1 cellular context compared by ENCODE assay signal in the genomic region with DNA sequence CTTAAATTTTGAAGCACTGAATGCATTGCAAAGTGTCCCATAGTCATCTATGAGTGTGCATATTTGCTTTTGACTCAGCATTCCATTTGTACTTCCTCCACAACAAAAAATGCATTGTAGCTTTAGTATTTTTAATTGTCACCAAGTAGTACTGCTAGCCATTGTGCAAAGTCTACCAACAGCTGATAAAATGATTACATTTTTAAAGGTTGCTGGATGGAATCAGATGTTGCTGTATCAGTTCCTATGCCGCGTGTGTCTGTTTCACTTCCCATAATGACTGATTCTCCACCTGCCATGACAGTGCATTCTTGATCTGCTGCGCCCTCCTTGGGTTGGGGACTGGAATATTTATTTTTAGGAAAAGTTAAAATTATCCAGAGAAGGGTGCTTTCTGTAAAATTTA.
TF ChIP-seq lines count a peak whose summit lies in the region.

No MANE protein-coding gene starts in this region.

TF ChIP-seq in K562, 482 proteins besides CTCF, POLR2A, EP300 and RAD21 (continues in another document):
- TF ChIP-seq, protein P1, sequence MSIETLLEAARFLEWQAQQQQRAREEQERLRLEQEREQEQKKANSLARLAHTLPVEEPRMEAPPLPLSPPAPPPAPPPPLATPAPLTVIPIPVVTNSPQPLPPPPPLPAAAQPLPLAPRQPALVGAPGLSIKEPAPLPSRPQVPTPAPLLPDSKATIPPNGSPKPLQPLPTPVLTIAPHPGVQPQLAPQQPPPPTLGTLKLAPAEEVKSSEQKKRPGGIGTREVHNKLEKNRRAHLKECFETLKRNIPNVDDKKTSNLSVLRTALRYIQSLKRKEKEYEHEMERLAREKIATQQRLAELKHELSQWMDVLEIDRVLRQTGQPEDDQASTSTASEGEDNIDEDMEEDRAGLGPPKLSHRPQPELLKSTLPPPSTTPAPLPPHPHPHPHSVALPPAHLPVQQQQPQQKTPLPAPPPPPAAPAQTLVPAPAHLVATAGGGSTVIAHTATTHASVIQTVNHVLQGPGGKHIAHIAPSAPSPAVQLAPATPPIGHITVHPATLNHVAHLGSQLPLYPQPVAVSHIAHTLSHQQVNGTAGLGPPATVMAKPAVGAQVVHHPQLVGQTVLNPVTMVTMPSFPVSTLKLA (conservative IDR thresholded peaks at IDR 0.05), result peak; percentile 62 to 80
- TF ChIP-seq JUND (IDR thresholded peaks at IDR 0.05; ENCODE audit: borderline replicate concordance, low read depth, low read length), result 0 out of 2 replicates have a peak, but pooled peaks have one; percentile 30
- 0 out of 3 replicates have a peak, but pooled peaks have one; percentile 20 for TF ChIP-seq JUND (tag; IDR thresholded peaks at IDR 0.05; ENCODE audit: borderline replicate concordance, low read depth, low read length)
- TF ChIP-seq TFAM (CRISPR knock-in tag; conservative IDR thresholded peaks at IDR 0.05), result no peak
- 0 out of 2 replicates have a peak, but pooled peaks have one; percentile 22 for TF ChIP-seq ZNF24 (IDR thresholded peaks at IDR 0.05)
- peak; percentile 96 for TF ChIP-seq BACH1 (tag; IDR thresholded peaks at IDR 0.05)
- TF ChIP-seq GATAD2B (IDR thresholded peaks at IDR 0.05; ENCODE audit: borderline replicate concordance), result peak; percentile 34; the same call in 1 of the 2 replicates
- TF ChIP-seq SMARCE1 (IDR thresholded peaks at IDR 0.05), result 0 out of 2 replicates have a peak, but pooled peaks have one; percentile 15
- no peak for TF ChIP-seq TARDBP (IDR thresholded peaks at IDR 0.05)
- peak; percentile 70 for TF ChIP-seq EP400 (IDR thresholded peaks at IDR 0.05)
- TF ChIP-seq, protein P2, sequence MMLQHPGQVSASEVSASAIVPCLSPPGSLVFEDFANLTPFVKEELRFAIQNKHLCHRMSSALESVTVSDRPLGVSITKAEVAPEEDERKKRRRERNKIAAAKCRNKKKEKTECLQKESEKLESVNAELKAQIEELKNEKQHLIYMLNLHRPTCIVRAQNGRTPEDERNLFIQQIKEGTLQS (IDR thresholded peaks at IDR 0.05), result peak; percentile 41; the same call in 1 of the 2 replicates
- TF ChIP-seq, protein P2 (CRISPR knock-in tag; conservative IDR thresholded peaks at IDR 0.05), result no peak
- TF ChIP-seq, protein P3, sequence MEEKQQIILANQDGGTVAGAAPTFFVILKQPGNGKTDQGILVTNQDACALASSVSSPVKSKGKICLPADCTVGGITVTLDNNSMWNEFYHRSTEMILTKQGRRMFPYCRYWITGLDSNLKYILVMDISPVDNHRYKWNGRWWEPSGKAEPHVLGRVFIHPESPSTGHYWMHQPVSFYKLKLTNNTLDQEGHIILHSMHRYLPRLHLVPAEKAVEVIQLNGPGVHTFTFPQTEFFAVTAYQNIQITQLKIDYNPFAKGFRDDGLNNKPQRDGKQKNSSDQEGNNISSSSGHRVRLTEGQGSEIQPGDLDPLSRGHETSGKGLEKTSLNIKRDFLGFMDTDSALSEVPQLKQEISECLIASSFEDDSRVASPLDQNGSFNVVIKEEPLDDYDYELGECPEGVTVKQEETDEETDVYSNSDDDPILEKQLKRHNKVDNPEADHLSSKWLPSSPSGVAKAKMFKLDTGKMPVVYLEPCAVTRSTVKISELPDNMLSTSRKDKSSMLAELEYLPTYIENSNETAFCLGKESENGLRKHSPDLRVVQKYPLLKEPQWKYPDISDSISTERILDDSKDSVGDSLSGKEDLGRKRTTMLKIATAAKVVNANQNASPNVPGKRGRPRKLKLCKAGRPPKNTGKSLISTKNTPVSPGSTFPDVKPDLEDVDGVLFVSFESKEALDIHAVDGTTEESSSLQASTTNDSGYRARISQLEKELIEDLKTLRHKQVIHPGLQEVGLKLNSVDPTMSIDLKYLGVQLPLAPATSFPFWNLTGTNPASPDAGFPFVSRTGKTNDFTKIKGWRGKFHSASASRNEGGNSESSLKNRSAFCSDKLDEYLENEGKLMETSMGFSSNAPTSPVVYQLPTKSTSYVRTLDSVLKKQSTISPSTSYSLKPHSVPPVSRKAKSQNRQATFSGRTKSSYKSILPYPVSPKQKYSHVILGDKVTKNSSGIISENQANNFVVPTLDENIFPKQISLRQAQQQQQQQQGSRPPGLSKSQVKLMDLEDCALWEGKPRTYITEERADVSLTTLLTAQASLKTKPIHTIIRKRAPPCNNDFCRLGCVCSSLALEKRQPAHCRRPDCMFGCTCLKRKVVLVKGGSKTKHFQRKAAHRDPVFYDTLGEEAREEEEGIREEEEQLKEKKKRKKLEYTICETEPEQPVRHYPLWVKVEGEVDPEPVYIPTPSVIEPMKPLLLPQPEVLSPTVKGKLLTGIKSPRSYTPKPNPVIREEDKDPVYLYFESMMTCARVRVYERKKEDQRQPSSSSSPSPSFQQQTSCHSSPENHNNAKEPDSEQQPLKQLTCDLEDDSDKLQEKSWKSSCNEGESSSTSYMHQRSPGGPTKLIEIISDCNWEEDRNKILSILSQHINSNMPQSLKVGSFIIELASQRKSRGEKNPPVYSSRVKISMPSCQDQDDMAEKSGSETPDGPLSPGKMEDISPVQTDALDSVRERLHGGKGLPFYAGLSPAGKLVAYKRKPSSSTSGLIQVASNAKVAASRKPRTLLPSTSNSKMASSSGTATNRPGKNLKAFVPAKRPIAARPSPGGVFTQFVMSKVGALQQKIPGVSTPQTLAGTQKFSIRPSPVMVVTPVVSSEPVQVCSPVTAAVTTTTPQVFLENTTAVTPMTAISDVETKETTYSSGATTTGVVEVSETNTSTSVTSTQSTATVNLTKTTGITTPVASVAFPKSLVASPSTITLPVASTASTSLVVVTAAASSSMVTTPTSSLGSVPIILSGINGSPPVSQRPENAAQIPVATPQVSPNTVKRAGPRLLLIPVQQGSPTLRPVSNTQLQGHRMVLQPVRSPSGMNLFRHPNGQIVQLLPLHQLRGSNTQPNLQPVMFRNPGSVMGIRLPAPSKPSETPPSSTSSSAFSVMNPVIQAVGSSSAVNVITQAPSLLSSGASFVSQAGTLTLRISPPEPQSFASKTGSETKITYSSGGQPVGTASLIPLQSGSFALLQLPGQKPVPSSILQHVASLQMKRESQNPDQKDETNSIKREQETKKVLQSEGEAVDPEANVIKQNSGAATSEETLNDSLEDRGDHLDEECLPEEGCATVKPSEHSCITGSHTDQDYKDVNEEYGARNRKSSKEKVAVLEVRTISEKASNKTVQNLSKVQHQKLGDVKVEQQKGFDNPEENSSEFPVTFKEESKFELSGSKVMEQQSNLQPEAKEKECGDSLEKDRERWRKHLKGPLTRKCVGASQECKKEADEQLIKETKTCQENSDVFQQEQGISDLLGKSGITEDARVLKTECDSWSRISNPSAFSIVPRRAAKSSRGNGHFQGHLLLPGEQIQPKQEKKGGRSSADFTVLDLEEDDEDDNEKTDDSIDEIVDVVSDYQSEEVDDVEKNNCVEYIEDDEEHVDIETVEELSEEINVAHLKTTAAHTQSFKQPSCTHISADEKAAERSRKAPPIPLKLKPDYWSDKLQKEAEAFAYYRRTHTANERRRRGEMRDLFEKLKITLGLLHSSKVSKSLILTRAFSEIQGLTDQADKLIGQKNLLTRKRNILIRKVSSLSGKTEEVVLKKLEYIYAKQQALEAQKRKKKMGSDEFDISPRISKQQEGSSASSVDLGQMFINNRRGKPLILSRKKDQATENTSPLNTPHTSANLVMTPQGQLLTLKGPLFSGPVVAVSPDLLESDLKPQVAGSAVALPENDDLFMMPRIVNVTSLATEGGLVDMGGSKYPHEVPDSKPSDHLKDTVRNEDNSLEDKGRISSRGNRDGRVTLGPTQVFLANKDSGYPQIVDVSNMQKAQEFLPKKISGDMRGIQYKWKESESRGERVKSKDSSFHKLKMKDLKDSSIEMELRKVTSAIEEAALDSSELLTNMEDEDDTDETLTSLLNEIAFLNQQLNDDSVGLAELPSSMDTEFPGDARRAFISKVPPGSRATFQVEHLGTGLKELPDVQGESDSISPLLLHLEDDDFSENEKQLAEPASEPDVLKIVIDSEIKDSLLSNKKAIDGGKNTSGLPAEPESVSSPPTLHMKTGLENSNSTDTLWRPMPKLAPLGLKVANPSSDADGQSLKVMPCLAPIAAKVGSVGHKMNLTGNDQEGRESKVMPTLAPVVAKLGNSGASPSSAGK (IDR thresholded peaks at IDR 0.05), result peak; percentile 25; the same call in 1 of the 2 replicates
- TF ChIP-seq TAF9B (IDR thresholded peaks at IDR 0.05; ENCODE audit: partially characterized antibody), result peak; percentile 54
- TF ChIP-seq, protein P4, sequence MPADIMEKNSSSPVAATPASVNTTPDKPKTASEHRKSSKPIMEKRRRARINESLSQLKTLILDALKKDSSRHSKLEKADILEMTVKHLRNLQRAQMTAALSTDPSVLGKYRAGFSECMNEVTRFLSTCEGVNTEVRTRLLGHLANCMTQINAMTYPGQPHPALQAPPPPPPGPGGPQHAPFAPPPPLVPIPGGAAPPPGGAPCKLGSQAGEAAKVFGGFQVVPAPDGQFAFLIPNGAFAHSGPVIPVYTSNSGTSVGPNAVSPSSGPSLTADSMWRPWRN (IDR thresholded peaks at IDR 0.05; ENCODE audit: low read depth), result no peak
- TF ChIP-seq MEF2A (IDR thresholded peaks at IDR 0.05; ENCODE audit: control insufficient read depth, low read depth, low read length), result no peak
- TF ChIP-seq C11orf30 (IDR thresholded peaks at IDR 0.05; ENCODE audit: low read depth), result peak; percentile 91
- TF ChIP-seq KAT8 (IDR thresholded peaks at IDR 0.05; ENCODE audit: low read depth), result no peak
- TF ChIP-seq ARID1B (IDR thresholded peaks at IDR 0.05), result peak; percentile 50
- TF ChIP-seq NCOR1 (IDR thresholded peaks at IDR 0.05), result 0 out of 2 replicates have a peak, but pooled peaks have one; percentile 12
- peak; percentile 49; the same call in 1 of the 2 replicates for TF ChIP-seq MAFK (IDR thresholded peaks at IDR 0.05; ENCODE audit: low read length)
- 0 out of 2 replicates have a peak, but pooled peaks have one; percentile 14 for TF ChIP-seq ELF1 (tag; IDR thresholded peaks at IDR 0.05)
- peak; percentile 68 for TF ChIP-seq NFE2L1 (tag; IDR thresholded peaks at IDR 0.05; ENCODE audit: borderline replicate concordance, low read depth)
- TF ChIP-seq, protein P5, sequence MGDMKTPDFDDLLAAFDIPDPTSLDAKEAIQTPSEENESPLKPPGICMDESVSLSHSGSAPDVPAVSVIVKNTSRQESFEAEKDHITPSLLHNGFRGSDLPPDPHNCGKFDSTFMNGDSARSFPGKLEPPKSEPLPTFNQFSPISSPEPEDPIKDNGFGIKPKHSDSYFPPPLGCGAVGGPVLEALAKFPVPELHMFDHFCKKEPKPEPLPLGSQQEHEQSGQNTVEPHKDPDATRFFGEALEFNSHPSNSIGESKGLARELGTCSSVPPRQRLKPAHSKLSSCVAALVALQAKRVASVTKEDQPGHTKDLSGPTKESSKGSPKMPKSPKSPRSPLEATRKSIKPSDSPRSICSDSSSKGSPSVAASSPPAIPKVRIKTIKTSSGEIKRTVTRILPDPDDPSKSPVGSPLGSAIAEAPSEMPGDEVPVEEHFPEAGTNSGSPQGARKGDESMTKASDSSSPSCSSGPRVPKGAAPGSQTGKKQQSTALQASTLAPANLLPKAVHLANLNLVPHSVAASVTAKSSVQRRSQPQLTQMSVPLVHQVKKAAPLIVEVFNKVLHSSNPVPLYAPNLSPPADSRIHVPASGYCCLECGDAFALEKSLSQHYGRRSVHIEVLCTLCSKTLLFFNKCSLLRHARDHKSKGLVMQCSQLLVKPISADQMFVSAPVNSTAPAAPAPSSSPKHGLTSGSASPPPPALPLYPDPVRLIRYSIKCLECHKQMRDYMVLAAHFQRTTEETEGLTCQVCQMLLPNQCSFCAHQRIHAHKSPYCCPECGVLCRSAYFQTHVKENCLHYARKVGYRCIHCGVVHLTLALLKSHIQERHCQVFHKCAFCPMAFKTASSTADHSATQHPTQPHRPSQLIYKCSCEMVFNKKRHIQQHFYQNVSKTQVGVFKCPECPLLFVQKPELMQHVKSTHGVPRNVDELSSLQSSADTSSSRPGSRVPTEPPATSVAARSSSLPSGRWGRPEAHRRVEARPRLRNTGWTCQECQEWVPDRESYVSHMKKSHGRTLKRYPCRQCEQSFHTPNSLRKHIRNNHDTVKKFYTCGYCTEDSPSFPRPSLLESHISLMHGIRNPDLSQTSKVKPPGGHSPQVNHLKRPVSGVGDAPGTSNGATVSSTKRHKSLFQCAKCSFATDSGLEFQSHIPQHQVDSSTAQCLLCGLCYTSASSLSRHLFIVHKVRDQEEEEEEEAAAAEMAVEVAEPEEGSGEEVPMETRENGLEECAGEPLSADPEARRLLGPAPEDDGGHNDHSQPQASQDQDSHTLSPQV (IDR thresholded peaks at IDR 0.05), result peak; percentile 57; the same call in 1 of the 2 replicates
- TF ChIP-seq NFE2 (IDR thresholded peaks at IDR 0.05; ENCODE audit: low read depth), result peak; percentile 91
- peak; percentile 93 for TF ChIP-seq ZNF316 (IDR thresholded peaks at IDR 0.05)
- TF ChIP-seq, protein P6, sequence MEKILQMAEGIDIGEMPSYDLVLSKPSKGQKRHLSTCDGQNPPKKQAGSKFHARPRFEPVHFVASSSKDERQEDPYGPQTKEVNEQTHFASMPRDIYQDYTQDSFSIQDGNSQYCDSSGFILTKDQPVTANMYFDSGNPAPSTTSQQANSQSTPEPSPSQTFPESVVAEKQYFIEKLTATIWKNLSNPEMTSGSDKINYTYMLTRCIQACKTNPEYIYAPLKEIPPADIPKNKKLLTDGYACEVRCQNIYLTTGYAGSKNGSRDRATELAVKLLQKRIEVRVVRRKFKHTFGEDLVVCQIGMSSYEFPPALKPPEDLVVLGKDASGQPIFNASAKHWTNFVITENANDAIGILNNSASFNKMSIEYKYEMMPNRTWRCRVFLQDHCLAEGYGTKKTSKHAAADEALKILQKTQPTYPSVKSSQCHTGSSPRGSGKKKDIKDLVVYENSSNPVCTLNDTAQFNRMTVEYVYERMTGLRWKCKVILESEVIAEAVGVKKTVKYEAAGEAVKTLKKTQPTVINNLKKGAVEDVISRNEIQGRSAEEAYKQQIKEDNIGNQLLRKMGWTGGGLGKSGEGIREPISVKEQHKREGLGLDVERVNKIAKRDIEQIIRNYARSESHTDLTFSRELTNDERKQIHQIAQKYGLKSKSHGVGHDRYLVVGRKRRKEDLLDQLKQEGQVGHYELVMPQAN (IDR thresholded peaks at IDR 0.05; ENCODE audit: borderline replicate concordance), result no peak
- peak; percentile 22; the same call in 1 of the 2 replicates for TF ChIP-seq KLF16 (IDR thresholded peaks at IDR 0.05)
- peak; percentile 36 to 63; a peak in 1 of 4 replicates for TF ChIP-seq FOXK2 (conservative IDR thresholded peaks at IDR 0.05 in 1 of 2, IDR thresholded peaks at IDR 0.05 in 1 of 2; ENCODE audit: low read depth in 2 of 2)
- TF ChIP-seq TEAD4 (IDR thresholded peaks at IDR 0.05; ENCODE audit: low read length), result no peak
- TF ChIP-seq TEAD4 (CRISPR knock-in tag; IDR thresholded peaks at IDR 0.05; ENCODE audit: borderline replicate concordance), result no peak
- TF ChIP-seq SOX6 (IDR thresholded peaks at IDR 0.05), result 0 out of 2 replicates have a peak, but pooled peaks have one; percentile 10
